In genomic region chr21:35075546-35075945, GRCh38 we compare ENCODE assay signal across 15 cellular contexts. TPM values are rescaled to one million over a fixed set of nuclear protein-coding genes. Genes with fewer than 3 reads are reported as not detected.
DNase-seq lines count a peak whose midpoint lies in the region; ATAC-seq and TF ChIP-seq lines count a peak whose summit lies in the region.
"Had no signal": no experiment of that assay in that cellular context is flagged by ENCODE, and none has a peak within 500 bp of the region (broad histone marks: within the 10 kb centered on the region; RNA-seq: fewer than 3 reads in every experiment).

No MANE protein-coding gene starts in this region.

- TF ChIP-seq CTCF in OCI-LY3 (IDR thresholded peaks at IDR 0.05; ENCODE audit: low read depth, low read length) = no peak
- no peak for TF ChIP-seq CTCF in fibroblast of pulmonary artery (IDR thresholded peaks at IDR 0.05; ENCODE audit: low read length, missing control alignments)

- ATAC-seq in Right ventricle myocardium inferior (no peak), right cardiac atrium (no peak)
- peak; percentile 70 for ATAC-seq in stimulated activated naive CD8-positive, alpha-beta T cell treated with anti-CD3 and anti-CD28 coated beads, Interleukin-15, amount 100 ng/mL, for 72 hours
- ATAC-seq: mucosa of descending colon had no signal

- H3K4me1 ChIP-seq in right cardiac atrium (ENCODE audit: control insufficient read depth, insufficient read depth, low read length) (no peaks in the 10 kb centered on the region), OCI-LY3 (ENCODE audit: low read length) (peaks cover 26% of the 10 kb centered on the region)

- peak; percentile 57 for DNase-seq in Right ventricle myocardium inferior (ENCODE audit: missing footprints)
- no peak for DNase-seq in right cardiac atrium
- peak; percentile 59 for DNase-seq in fibroblast of pulmonary artery (ENCODE audit: low read depth)
- DNase-seq in stimulated activated naive CD8-positive, alpha-beta T cell treated with anti-CD3 and anti-CD28 coated beads, Interleukin-15, amount 100 ng/mL, for 72 hours = no peak
- DNase-seq in NCI-H1417 treated with DMSO at 0.1 percent for 48 hours (lab: John Stamatoyannopoulos, UW) = no peak
- DNase-seq in occipital lobe (lab: John Stamatoyannopoulos, UW) = no peak
- DNase-seq in NCI-H1436 treated with DMSO at 0.1 percent for 48 hours (lab: John Stamatoyannopoulos, UW) = no peak
- DNase-seq: CD4-positive, alpha-beta memory T cell; central memory CD4-positive, alpha-beta T cell; Kasumi-1; mucosa of descending colon; NCI-H526 treated with DMSO at 0.1 percent for 48 hours; stimulated activated CD4-positive, alpha-beta T cell treated with anti-CD3 and anti-CD28 coated beads, Interleukin-12 subunit alpha, Interleukin-12 subunit beta, amount 100 ng/mL, for 4 hours had no signal

- H3K27me3 ChIP-seq in right cardiac atrium (ENCODE audit: control insufficient read depth, insufficient read depth) (no peaks in the 10 kb centered on the region), OCI-LY3 (ENCODE audit: low read depth, low read length) (no peaks in the 10 kb centered on the region)

- H3K4me3 ChIP-seq in right cardiac atrium (ENCODE audit: low read length) (no peak overlapping the region), OCI-LY3 (ENCODE audit: low read length) (no peak overlapping the region), fibroblast of pulmonary artery (replicated peaks; ENCODE audit: low read depth, low read length) (no peak overlapping the region)
- H3K4me3 ChIP-seq: mucosa of descending colon had no signal

- no peak overlapping the region for H3K27ac Mint-ChIP-seq in stimulated activated naive CD8-positive, alpha-beta T cell treated with anti-CD3 and anti-CD28 coated beads, Interleukin-15, amount 100 ng/mL, for 72 hours
- H3K27ac Mint-ChIP-seq: CD4-positive, alpha-beta memory T cell; stimulated activated naive CD8-positive, alpha-beta T cell treated with anti-CD3 and anti-CD28 coated beads, Interleukin-15, Interleukin-2, amounts not matched to agents 100 ng/mL and 50 ng/mL, for 24 hours had no signal

- H3K9me3 Mint-ChIP-seq in stimulated activated naive CD8-positive, alpha-beta T cell treated with anti-CD3 and anti-CD28 coated beads, Interleukin-15, amount 100 ng/mL, for 72 hours = peaks cover 8 to 9% of the 10 kb centered on the region in 2 donors

- intact Hi-C loops in Right ventricle myocardium inferior (cut with DNase I) (no loop called here), right cardiac atrium (cut with DNase I) (no loop called here)

- H3K4me3 Mint-ChIP-seq in stimulated activated naive CD8-positive, alpha-beta T cell treated with anti-CD3 and anti-CD28 coated beads, Interleukin-15, amount 100 ng/mL, for 72 hours = no peak overlapping the region
- H3K4me3 Mint-ChIP-seq: CD4-positive, alpha-beta memory T cell; stimulated activated naive CD8-positive, alpha-beta T cell treated with anti-CD3 and anti-CD28 coated beads, Interleukin-15, Interleukin-2, amounts not matched to agents 100 ng/mL and 50 ng/mL, for 24 hours had no signal

- H2AFZ ChIP-seq in OCI-LY3 (ENCODE audit: low read depth, low read length) = no peak overlapping the region

- no peaks in the 10 kb centered on the region for H4K20me1 ChIP-seq in OCI-LY3 (ENCODE audit: insufficient read depth, low read length)

- peaks cover 5% of the 10 kb centered on the region for H3K36me3 ChIP-seq in OCI-LY3 (replicated peaks; ENCODE audit: low read depth, low read length)

- peaks cover 28% of the 10 kb centered on the region for H3K4me1 Mint-ChIP-seq in stimulated activated naive CD8-positive, alpha-beta T cell treated with anti-CD3 and anti-CD28 coated beads, Interleukin-15, amount 100 ng/mL, for 72 hours
- H3K4me1 Mint-ChIP-seq: CD4-positive, alpha-beta memory T cell had no signal

- H3K79me2 ChIP-seq in OCI-LY3 (ENCODE audit: low read length) = no peaks in the 10 kb centered on the region

- H3K27me3 Mint-ChIP-seq in stimulated activated naive CD8-positive, alpha-beta T cell treated with anti-CD3 and anti-CD28 coated beads, Interleukin-15, amount 100 ng/mL, for 72 hours = peaks cover 4% of the 10 kb centered on the region
- H3K27me3 Mint-ChIP-seq: CD4-positive, alpha-beta memory T cell; stimulated activated naive CD8-positive, alpha-beta T cell treated with anti-CD3 and anti-CD28 coated beads, Interleukin-15, Interleukin-2, amounts not matched to agents 100 ng/mL and 50 ng/mL, for 24 hours had no signal

- WGBS in right cardiac atrium = 26% methylated on average over 6 of the region's 6 CpGs

- H3K9me3 ChIP-seq in right cardiac atrium (ENCODE audit: control insufficient read depth, low read length) = no peaks in the 10 kb centered on the region
- H3K9me3 ChIP-seq in OCI-LY3 (ENCODE audit: insufficient read depth, low read length) = peaks cover 5% of the 10 kb centered on the region; the same call in 1 of the 2 replicates
- H3K9me3 ChIP-seq: mucosa of descending colon had no signal

- H3K27ac ChIP-seq in right cardiac atrium (ENCODE audit: low read length) = no peak overlapping the region
- no peak overlapping the region for H3K27ac ChIP-seq in OCI-LY3 (ENCODE audit: low read length)

- no peak overlapping the region for H3K9ac ChIP-seq in OCI-LY3 (ENCODE audit: low read length)

- H3K4me2 ChIP-seq in OCI-LY3 (ENCODE audit: low read length) = peak overlapping the region; percentile 36

RNA-seq across cellular contexts. Expression of gene RUNX1, which starts 26.4 kb away (rescaled TPM):
- 1.8 TPM for total RNA-seq in Right ventricle myocardium inferior
- 10 to 100 TPM in 1 of 4 donors, 1 to 10 TPM in 3; 2.5 to 17.6 (median 5.0) TPM for total RNA-seq in right cardiac atrium
- polyA plus RNA-seq in right cardiac atrium = 0.81 TPM
- 2.0 TPM for total RNA-seq in occipital lobe

Comparison
In these comparisons a context has a peak if more than half of its experiments do, and no peak if none do; other contexts are left out.
1. DNase-seq: peak in Right ventricle myocardium inferior (single experiment) and fibroblast of pulmonary artery (single experiment); none in right cardiac atrium (0 of 3), stimulated activated naive CD8-positive, alpha-beta T cell treated with anti-CD3 and anti-CD28 coated beads, Interleukin-15, amount 100 ng/mL, for 72 hours (0 of 2), NCI-H1417 treated with DMSO at 0.1 percent for 48 hours (single experiment), occipital lobe (single experiment) and NCI-H1436 treated with DMSO at 0.1 percent for 48 hours (single experiment).